1 cellular context compared by ENCODE assay signal in genomic region chr5:1388383-1388967, GRCh38.
TF ChIP-seq lines count a peak whose summit lies in the region.

No MANE protein-coding gene starts in this region.

TF ChIP-seq in K562, 482 proteins besides CTCF, POLR2A, EP300 and RAD21:
- TF ChIP-seq HDAC1 (IDR thresholded peaks at IDR 0.05) (0 out of 4 replicates have a peak, but pooled peaks of 1 of the 2 experiments have one; percentile 19), SUPT5H (IDR thresholded peaks at IDR 0.05) (no peak), ZNF146 (CRISPR knock-in tag; IDR thresholded peaks at IDR 0.05; ENCODE audit: unreplicated experiment) (no peak), CHD1 (IDR thresholded peaks at IDR 0.05; ENCODE audit: low read length) (no peak), EHMT2 (IDR thresholded peaks at IDR 0.05) (0 out of 2 replicates have a peak, but pooled peaks have one; percentile 70), GATA2 (CRISPR knock-in tag; IDR thresholded peaks at IDR 0.05) (no peak), SREBF2 (CRISPR knock-in tag; IDR thresholded peaks at IDR 0.05) (no peak), RFX5 (IDR thresholded peaks at IDR 0.05; ENCODE audit: low read depth, low read length) (no peak), ZNF184 (CRISPR knock-in tag; IDR thresholded peaks at IDR 0.05) (no peak), SIN3A (IDR thresholded peaks at IDR 0.05; ENCODE audit: borderline replicate concordance in 2 of 2, control insufficient read depth in 1 of 2, low read depth in 2 of 2, low read length in 2 of 2) (no peak), SMARCA4 (IDR thresholded peaks at IDR 0.05) (no peak), MEF2A (IDR thresholded peaks at IDR 0.05; ENCODE audit: control insufficient read depth, low read depth, low read length) (no peak)
- TF ChIP-seq, protein P1, sequence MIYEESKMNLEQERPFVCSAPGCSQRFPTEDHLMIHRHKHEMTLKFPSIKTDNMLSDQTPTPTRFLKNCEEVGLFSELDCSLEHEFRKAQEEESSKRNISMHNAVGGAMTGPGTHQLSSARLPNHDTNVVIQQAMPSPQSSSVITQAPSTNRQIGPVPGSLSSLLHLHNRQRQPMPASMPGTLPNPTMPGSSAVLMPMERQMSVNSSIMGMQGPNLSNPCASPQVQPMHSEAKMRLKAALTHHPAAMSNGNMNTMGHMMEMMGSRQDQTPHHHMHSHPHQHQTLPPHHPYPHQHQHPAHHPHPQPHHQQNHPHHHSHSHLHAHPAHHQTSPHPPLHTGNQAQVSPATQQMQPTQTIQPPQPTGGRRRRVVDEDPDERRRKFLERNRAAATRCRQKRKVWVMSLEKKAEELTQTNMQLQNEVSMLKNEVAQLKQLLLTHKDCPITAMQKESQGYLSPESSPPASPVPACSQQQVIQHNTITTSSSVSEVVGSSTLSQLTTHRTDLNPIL (CRISPR knock-in tag; IDR thresholded peaks at IDR 0.05): no peak
